15 cellular contexts compared by ENCODE assay signal in the genomic region with DNA sequence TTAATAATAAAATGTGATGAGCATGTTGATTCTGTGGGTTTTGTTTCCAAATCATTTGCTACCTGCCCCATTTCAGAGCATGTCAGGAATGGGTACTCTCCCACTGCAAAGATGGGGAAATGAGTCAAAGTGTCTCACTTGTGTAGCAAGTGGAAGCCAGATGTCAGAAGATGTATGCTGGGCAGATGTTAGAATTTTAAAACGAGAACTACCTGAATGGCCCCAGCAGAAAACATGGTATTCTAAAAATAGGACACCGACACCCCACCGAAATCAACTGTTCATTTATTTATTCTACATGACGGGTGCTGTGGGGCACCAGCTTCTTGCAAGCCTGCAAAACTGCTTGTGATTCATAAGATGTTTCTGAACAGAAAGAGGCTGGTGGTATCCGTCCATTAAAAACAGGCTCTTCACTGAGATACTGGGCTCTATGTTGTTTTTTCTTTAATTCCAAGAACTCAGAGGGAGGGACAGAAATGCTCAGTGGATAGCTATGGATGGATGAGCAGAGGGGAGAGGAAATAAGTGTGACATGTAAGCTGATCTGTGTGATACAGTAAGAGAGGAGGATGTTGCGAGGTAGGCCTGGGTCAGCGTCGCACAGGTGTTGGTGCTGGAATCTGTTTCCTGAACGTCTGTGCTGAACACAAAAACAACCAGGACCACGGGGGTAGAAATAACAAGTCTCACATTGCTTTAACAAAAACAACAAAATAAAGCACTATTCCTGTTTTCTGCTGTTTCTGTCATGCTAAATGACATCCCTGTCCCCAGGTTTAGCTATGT.
A peak's percentile ranks its signal among the peaks of the same experiment; 100 is the strongest.
DNase-seq lines count a peak whose midpoint lies in the region; ATAC-seq, FAIRE-seq and TF ChIP-seq lines count a peak whose summit lies in the region.
"Had no signal": no experiment of that assay in that cellular context is flagged by ENCODE, and none has a peak within 500 bp of the region (broad histone marks: within the 10 kb centered on the region; RNA-seq: fewer than 3 reads in every experiment).

No MANE protein-coding gene starts in this region.

- ATAC-seq in A549 (no peak; a peak in 1 of 6 replicates), GM19372 (IDR thresholded peaks at IDR 0.05; ENCODE audit: low read depth, unreplicated experiment) (peak; percentile 49), HG03520 (IDR thresholded peaks at IDR 0.05; ENCODE audit: unreplicated experiment) (peak; percentile 43), HG02678 (IDR thresholded peaks at IDR 0.05; ENCODE audit: unreplicated experiment) (no peak), GM19397 (IDR thresholded peaks at IDR 0.05; ENCODE audit: unreplicated experiment) (no peak)
- ATAC-seq: activated T-cell treated with anti-CD3 and anti-CD28 coated beads, Interleukin-2, amount 50 U/mL, for 4 hours had no signal

- H3K9me3 ChIP-seq in A549 (no peaks in the 10 kb centered on the region), endocrine pancreas (ENCODE audit: control insufficient read depth, low read length) (no peaks in the 10 kb centered on the region), Caco-2 (no peaks in the 10 kb centered on the region)
- H3K9me3 ChIP-seq: vagina had no signal

- CTCF ChIA-PET in A549 (lab: Yijun Ruan, JAX) (interaction anchor here (0.8 to 1.0 kb wide), 2 partner anchors 19 to 59 kb away, joined by 3 to 4 read pairs; no protein-coding TSS in a partner anchor), Caco-2 (lab: Charles Lee) (no interaction called here)

- no peak for FAIRE-seq in A549 (lab: Jason Lieb, UNC)
- FAIRE-seq: endometrium had no signal

- H3K36me3 Mint-ChIP-seq in Caco-2 (ENCODE audit: insufficient read depth, unreplicated experiment), result no peaks in the 10 kb centered on the region

- H3K4me3 ChIP-seq in A549 (no peak overlapping the region), endocrine pancreas (ENCODE audit: control insufficient read depth, insufficient read depth, low read length) (peak overlapping the region; percentile 14), Caco-2 (ENCODE audit: low read depth, low read length) (no peak overlapping the region)
- H3K4me3 ChIP-seq: lung, vagina had no signal

- peak overlapping the region; percentile 33 to 34; a peak in 3 of 6 replicates for H3K27ac ChIP-seq in A549
- H3K27ac ChIP-seq: vagina had no signal

- H3K27me3 ChIP-seq in endocrine pancreas (ENCODE audit: control insufficient read depth, insufficient read depth, low read length) (no peaks in the 10 kb centered on the region), Caco-2 (replicated peaks; ENCODE audit: control insufficient read depth, insufficient read depth, low read length) (no peaks in the 10 kb centered on the region)
- H3K27me3 ChIP-seq: vagina had no signal

- no TSS peak for BruUV-seq in Caco-2 (replicated peaks; lab: Mats Ljungman, UMichigan)

- 87% methylated on average over 10 of the region's 10 CpGs for WGBS in A549 (ENCODE audit: missing lambda C conversion rate)

- H3K27ac Mint-ChIP-seq in Caco-2 (ENCODE audit: unreplicated experiment), result no peak overlapping the region

- no peak for TF ChIP-seq RAD21 in A549 (conservative IDR thresholded peaks at IDR 0.05 in 1 of 2, IDR thresholded peaks at IDR 0.05 in 1 of 2)

- no peak overlapping the region for H3K4me2 ChIP-seq in A549

- TF ChIP-seq POLR2A in A549 (IDR thresholded peaks at IDR 0.05; ENCODE audit: low read length), result no peak

- intact Hi-C loops in Caco-2 (cut with micrococcal nuclease; ENCODE audit: unreplicated experiment), result no loop called here

- DNase-seq in A549 (ENCODE audit: low read depth in 1 of 2, low spot score in 1 of 2) (no peak), Caco-2 (no peak), NCI-H446 (lab: John Stamatoyannopoulos, UW) (no peak)
- DNase-seq: activated T-cell treated with anti-CD3 and anti-CD28 coated beads, Interleukin-2, amount 50 U/mL, for 4 hours; anterior cingulate cortex; NCI-H1092 treated with DMSO at 0.1 percent for 48 hours; NCI-H82 had no signal

- POLR2A ChIA-PET in A549 (lab: Yijun Ruan, JAX) (no interaction called here), Caco-2 (lab: Charles Lee) (no interaction called here)

- peak overlapping the region; percentile 34 for H3K9ac ChIP-seq in endocrine pancreas (ENCODE audit: control insufficient read depth, insufficient read depth, low read length)

- no peak for TF ChIP-seq EP300 in A549 (IDR thresholded peaks at IDR 0.05)

- no peaks in the 10 kb centered on the region for H3K36me3 ChIP-seq in endocrine pancreas (ENCODE audit: control insufficient read depth, insufficient read depth, low read length)
- H3K36me3 ChIP-seq in Caco-2 (ENCODE audit: control insufficient read depth, insufficient read depth, low read length), result no peaks in the 10 kb centered on the region
- H3K36me3 ChIP-seq: vagina had no signal

- H3K9me3 Mint-ChIP-seq in Caco-2 (ENCODE audit: unreplicated experiment), result no peaks in the 10 kb centered on the region
- H3K9me3 Mint-ChIP-seq: activated T-cell treated with anti-CD3 and anti-CD28 coated beads, Interleukin-2, amount 50 U/mL, for 4 hours had no signal

- no peak overlapping the region for H3K4me3 Mint-ChIP-seq in Caco-2 (ENCODE audit: unreplicated experiment)
- H3K4me3 Mint-ChIP-seq: activated T-cell treated with anti-CD3 and anti-CD28 coated beads, Interleukin-2, amount 50 U/mL, for 4 hours had no signal

- H3K4me1 ChIP-seq in A549 (peaks cover 33% of the 10 kb centered on the region), endocrine pancreas (ENCODE audit: control insufficient read depth, insufficient read depth, low read length) (peaks cover 10% of the 10 kb centered on the region), Caco-2 (no peaks in the 10 kb centered on the region)
- H3K4me1 ChIP-seq: vagina had no signal

- TF ChIP-seq CTCF in A549 (IDR thresholded peaks at IDR 0.05), result no peak
- TF ChIP-seq CTCF in Caco-2 (IDR thresholded peaks at IDR 0.05; ENCODE audit: insufficient read depth in 1 of 2, low read depth in 1 of 2, low read length in 1 of 2, severe bottlenecking in 1 of 2, unreplicated experiment in 1 of 2), result no peak

- no peaks in the 10 kb centered on the region for H3K4me1 Mint-ChIP-seq in Caco-2 (ENCODE audit: low read depth, unreplicated experiment)

- H3K27me3 Mint-ChIP-seq in Caco-2 (ENCODE audit: insufficient read depth, unreplicated experiment), result peaks cover 2% of the 10 kb centered on the region

TF ChIP-seq in A549, 52 proteins besides CTCF, POLR2A, EP300 and RAD21:
- TF ChIP-seq, protein P1, sequence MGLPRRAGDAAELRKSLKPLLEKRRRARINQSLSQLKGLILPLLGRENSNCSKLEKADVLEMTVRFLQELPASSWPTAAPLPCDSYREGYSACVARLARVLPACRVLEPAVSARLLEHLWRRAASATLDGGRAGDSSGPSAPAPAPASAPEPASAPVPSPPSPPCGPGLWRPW (IDR thresholded peaks at IDR 0.05), result no peak
- TF ChIP-seq SMC3 (IDR thresholded peaks at IDR 0.05) (no peak), MAFK (IDR thresholded peaks at IDR 0.05; ENCODE audit: partially characterized antibody) (no peak)

Comparison
In these comparisons a context has a peak if more than half of its experiments do, and no peak if none do; other contexts are left out.
1. ATAC-seq: peak in GM19372 (single experiment) and HG03520 (single experiment); none in A549 (0 of 2), HG02678 (single experiment) and GM19397 (single experiment).